Comparison of ENCODE assay signal across 8 cellular contexts in genomic region chr11:102318469-102318868, GRCh38. TPM values are rescaled to one million over a fixed set of nuclear protein-coding genes. Genes with fewer than 3 reads are reported as not detected.
DNase-seq lines count a peak whose midpoint lies in the region; ATAC-seq and TF ChIP-seq lines count a peak whose summit lies in the region.

No MANE protein-coding gene starts in this region.

- TF ChIP-seq POLR2A in IMR-90 (IDR thresholded peaks at IDR 0.05; ENCODE audit: low read depth, low read length), result no peak

- BruUV-seq in IMR-90 (replicated peaks; lab: Mats Ljungman, UMichigan), result no TSS peak

- peak overlapping the region; percentile 98 for H3K27ac Mint-ChIP-seq in activated T-cell treated with anti-CD3 and anti-CD28 coated beads, Interleukin-2, amount 50 U/mL, for 72 hours

- H3K4me3 ChIP-seq in IMR-90 (ENCODE audit: insufficient read depth, low read depth, low read length) (no peak overlapping the region), mucosa of rectum (ENCODE audit: low read length in 2 of 2) (peak overlapping the region; percentile 70 to 96)

- intact Hi-C loops in IMR-90 (cut with micrococcal nuclease), result no loop called here

- H3K18ac ChIP-seq in IMR-90 (ENCODE audit: low read depth, low read length), result peak overlapping the region; percentile 9; the same call in 1 of the 2 replicates

- peak overlapping the region; percentile 13; the same call in 1 of the 3 replicates for H2BK15ac ChIP-seq in IMR-90 (ENCODE audit: low read depth, low read length)

- POLR2A ChIA-PET in IMR-90 (lab: Charles Lee; ENCODE audit: unreplicated experiment), result no interaction called here

- H3K14ac ChIP-seq in IMR-90 (replicated peaks; ENCODE audit: low read depth, low read length), result no peak overlapping the region; the same call in 1 of the 2 replicates

- H3K27ac ChIP-seq in IMR-90 (ENCODE audit: insufficient read depth, low read length) (no peak overlapping the region), mucosa of rectum (ENCODE audit: low read depth in 2 of 2, low read length in 2 of 2) (peak overlapping the region; percentile 11 to 52)

- H2BK20ac ChIP-seq in IMR-90 (ENCODE audit: low read depth, low read length), result no peak overlapping the region

- in situ Hi-C loops in IMR-90 (cut with MboI; ENCODE audit: low sequenced_read_pairs), result no loop called here

- H4K8ac ChIP-seq in IMR-90 (ENCODE audit: low read depth in 2 of 2, low read length in 2 of 2), result no peak overlapping the region

- no peak for TF ChIP-seq RAD21 in IMR-90 (IDR thresholded peaks at IDR 0.05; ENCODE audit: low read length)

- no peaks in the 10 kb centered on the region for H3K36me3 ChIP-seq in IMR-90 (ENCODE audit: control insufficient read depth, insufficient read depth, low read length)
- H3K36me3 ChIP-seq in mucosa of rectum (ENCODE audit: control insufficient read depth in 2 of 2, insufficient read depth in 2 of 2, low read length in 2 of 2), result no peaks in the 10 kb centered on the region

- no peak overlapping the region for H2AK9ac ChIP-seq in IMR-90 (replicated peaks; ENCODE audit: low read depth, low read length, poor library complexity)

- DNase-seq in ELR (ENCODE audit: low read depth), result peak; percentile 59
- DNase-seq in IMR-90, result peak; percentile 48
- peak; percentile 69 to 71 for DNase-seq in activated T-cell treated with anti-CD3 and anti-CD28 coated beads, Interleukin-2, amount 50 U/mL, for 72 hours
- no peak for DNase-seq in NCI-H345 (lab: John Stamatoyannopoulos, UW)
- DNase-seq in mesenteric fat pad (ENCODE audit: low spot score), result no peak
- no peak for DNase-seq in SIG-M5 (lab: John Stamatoyannopoulos, UW)

- H3K4me2 ChIP-seq in IMR-90 (ENCODE audit: low read depth, low read length), result no peak overlapping the region; the same call in 1 of the 2 replicates

- no peak for TF ChIP-seq CTCF in IMR-90 (conservative IDR thresholded peaks at IDR 0.05; ENCODE audit: low read depth, low read length)

- 0 out of 2 replicates have a peak overlapping the region, but pooled peaks have one; percentile 27 for H4K91ac ChIP-seq in IMR-90 (ENCODE audit: insufficient read depth, low read depth, low read length)

- ATAC-seq in IMR-90 (ENCODE audit: low read depth), result no peak
- ATAC-seq in activated T-cell treated with anti-CD3 and anti-CD28 coated beads, Interleukin-2, amount 50 U/mL, for 72 hours (replicated peaks in 1 of 2), result peak; percentile 38 to 51
- no peak for ATAC-seq in HG03159 (IDR thresholded peaks at IDR 0.05; ENCODE audit: unreplicated experiment)

- dilution Hi-C loops in IMR-90 (cut with HindIII; ENCODE audit: low sequenced_read_pairs, unreplicated experiment), result no loop called here

- H3K9me3 Mint-ChIP-seq in activated T-cell treated with anti-CD3 and anti-CD28 coated beads, Interleukin-2, amount 50 U/mL, for 72 hours, result no peaks in the 10 kb centered on the region

- H2BK120ac ChIP-seq in IMR-90 (ENCODE audit: low read depth, low read length), result peak overlapping the region; percentile 2; the same call in 1 of the 2 replicates

- H3K9me3 ChIP-seq in IMR-90 (ENCODE audit: control insufficient read depth, insufficient read depth, low read length), result no peaks in the 10 kb centered on the region
- no peaks in the 10 kb centered on the region for H3K9me3 ChIP-seq in mucosa of rectum (ENCODE audit: control insufficient read depth in 2 of 2, low read length in 2 of 2)

- H3K4me1 Mint-ChIP-seq in activated T-cell treated with anti-CD3 and anti-CD28 coated beads, Interleukin-2, amount 50 U/mL, for 72 hours (ENCODE audit: low read depth), result peaks cover 79% of the 10 kb centered on the region

- H3K27me3 ChIP-seq in IMR-90 (ENCODE audit: control insufficient read depth, insufficient read depth, low read length) (no peaks in the 10 kb centered on the region), mucosa of rectum (ENCODE audit: control insufficient read depth in 2 of 2, insufficient read depth in 2 of 2, low read length in 2 of 2) (no peaks in the 10 kb centered on the region)

- CTCF ChIA-PET in IMR-90 (lab: Yijun Ruan, JAX), result interaction anchor here (0.6 kb wide), 1 partner anchor 72 kb away, joined by 3 read pairs; no protein-coding TSS in a partner anchor

- H3K56ac ChIP-seq in IMR-90 (ENCODE audit: extremely low read depth, insufficient read depth, low read length), result no peak overlapping the region

- H4K5ac ChIP-seq in IMR-90 (ENCODE audit: low read depth, low read length), result no peak overlapping the region

- H2BK5ac ChIP-seq in IMR-90 (ENCODE audit: low read depth, low read length, poor library complexity, severe bottlenecking), result no peak overlapping the region

- no peaks in the 10 kb centered on the region for H4K20me1 ChIP-seq in IMR-90 (ENCODE audit: insufficient read depth, low read length)

- H3K4ac ChIP-seq in IMR-90 (ENCODE audit: low read depth, low read length), result no peak overlapping the region

- H3K9ac ChIP-seq in IMR-90 (ENCODE audit: low read depth, low read length) (no peak overlapping the region), mucosa of rectum (ENCODE audit: low read depth in 1 of 2, low read length in 2 of 2) (peak overlapping the region in 1 of 2 donors; percentile 80)

- peaks cover 29 to 47% of the 10 kb centered on the region in 2 donors for H3K36me3 Mint-ChIP-seq in activated T-cell treated with anti-CD3 and anti-CD28 coated beads, Interleukin-2, amount 50 U/mL, for 72 hours (ENCODE audit: insufficient read depth in 2 of 2)

- no peak overlapping the region for H2AK5ac ChIP-seq in IMR-90 (ENCODE audit: low read depth, low read length)

- H3K23ac ChIP-seq in IMR-90 (ENCODE audit: low read depth, low read length), result no peak overlapping the region

- no peaks in the 10 kb centered on the region for H3K27me3 Mint-ChIP-seq in activated T-cell treated with anti-CD3 and anti-CD28 coated beads, Interleukin-2, amount 50 U/mL, for 72 hours (ENCODE audit: low read depth)

- WGBS in IMR-90 (ENCODE audit: extremely low coverage in 2 of 2, insufficient read length in 1 of 2), 2 experiments, result 86% methylated on average over 1 of the region's 1 CpG; no CpG with 5 or more reads in 1 of the 2 experiments

- peaks cover 0 to 16% of the 10 kb centered on the region in 2 experiments; a peak in 2 of 4 replicates for H3K79me1 ChIP-seq in IMR-90 (ENCODE audit: low read depth in 1 of 2, low read length in 2 of 2)

- H3K4me3 Mint-ChIP-seq in activated T-cell treated with anti-CD3 and anti-CD28 coated beads, Interleukin-2, amount 50 U/mL, for 72 hours, result peak overlapping the region; percentile 96 to 98

- H3K4me1 ChIP-seq in IMR-90 (ENCODE audit: control insufficient read depth, insufficient read depth, low read length), result peaks cover 2% of the 10 kb centered on the region
- H3K4me1 ChIP-seq in mucosa of rectum (ENCODE audit: control insufficient read depth in 2 of 2, insufficient read depth in 2 of 2, low read length in 2 of 2), result peaks cover 9 to 12% of the 10 kb centered on the region in 2 donors

- peaks cover 7% of the 10 kb centered on the region; the same call in 1 of the 2 replicates for H3K9me1 ChIP-seq in IMR-90 (ENCODE audit: insufficient read depth, low read length)

- H2AFZ ChIP-seq in IMR-90 (replicated peaks; ENCODE audit: low read length, poor library complexity), result no peak overlapping the region

TF ChIP-seq in IMR-90, 13 proteins besides CTCF, POLR2A, EP300 and RAD21:
- TF ChIP-seq CEBPB (IDR thresholded peaks at IDR 0.05; ENCODE audit: low read depth, low read length), result no peak
- TF ChIP-seq CHD1 (IDR thresholded peaks at IDR 0.05; ENCODE audit: low read depth, low read length), result no peak
- TF ChIP-seq RFX5 (IDR thresholded peaks at IDR 0.05; ENCODE audit: low read depth, low read length), result no peak

RNA-seq across cellular contexts. Expression of gene BIRC3, which starts 1.2 kb away (rescaled TPM):
- 5.0 and 6.4 TPM in 2 replicates for total RNA-seq in IMR-90 (2012; rRNA removed)
- 1.3 and 2.2 TPM in 2 replicates for polyA plus RNA-seq in IMR-90 (2012; rRNA removed)
- polyA plus RNA-seq in IMR-90 (2012; cell fraction: cytosol; rRNA removed), result 0.25 and 0.29 TPM in 2 replicates
- 0.07 and 0.97 TPM in 2 replicates for polyA plus RNA-seq in IMR-90 (2012; cell fraction: nucleus; rRNA removed; ENCODE audit: low replicate concordance)
- 100 to 1,000 TPM; 123 to 155 TPM for total RNA-seq in activated T-cell treated with anti-CD3 and anti-CD28 coated beads, Interleukin-2, amount 50 U/mL, for 72 hours
- 5.3 TPM for total RNA-seq in mesenteric fat pad

RNA-seq across cellular contexts. Expression of gene BIRC2, which starts 28.5 kb away (rescaled TPM):
- total RNA-seq in IMR-90 (2012; rRNA removed), result 112 and 204 TPM in 2 replicates
- polyA plus RNA-seq in IMR-90 (2012; rRNA removed), result 40.4 and 48.0 TPM in 2 replicates
- polyA plus RNA-seq in IMR-90 (2012; cell fraction: cytosol; rRNA removed), result 9.2 and 19.6 TPM in 2 replicates
- polyA plus RNA-seq in IMR-90 (2012; cell fraction: nucleus; rRNA removed; ENCODE audit: low replicate concordance), result 8.4 and 78.2 TPM in 2 replicates
- total RNA-seq in activated T-cell treated with anti-CD3 and anti-CD28 coated beads, Interleukin-2, amount 50 U/mL, for 72 hours, result 10 to 100 TPM; 38.3 to 44.4 TPM
- total RNA-seq in mesenteric fat pad, result 43.1 TPM

Comparison
In these comparisons a context has a peak if more than half of its experiments do, and no peak if none do; other contexts are left out.
1. DNase-seq: peak in ELR (single experiment), IMR-90 (single experiment) and activated T-cell treated with anti-CD3 and anti-CD28 coated beads, Interleukin-2, amount 50 U/mL, for 72 hours (2 of 2); none in NCI-H345 (single experiment), mesenteric fat pad (single experiment) and SIG-M5 (single experiment).
2. ATAC-seq: peak in activated T-cell treated with anti-CD3 and anti-CD28 coated beads, Interleukin-2, amount 50 U/mL, for 72 hours (2 of 2); none in IMR-90 (single experiment) and HG03159 (single experiment).
3. RNA of gene BIRC3, which starts 1.2 kb away (total RNA-seq): 123 to 155 TPM in activated T-cell treated with anti-CD3 and anti-CD28 coated beads, Interleukin-2, amount 50 U/mL, for 72 hours; 5.3 TPM in mesenteric fat pad (single experiment) and 5.0 to 6.4 TPM in IMR-90; every median in the first group is over 10 times any median in the second.